In the genomic region with DNA sequence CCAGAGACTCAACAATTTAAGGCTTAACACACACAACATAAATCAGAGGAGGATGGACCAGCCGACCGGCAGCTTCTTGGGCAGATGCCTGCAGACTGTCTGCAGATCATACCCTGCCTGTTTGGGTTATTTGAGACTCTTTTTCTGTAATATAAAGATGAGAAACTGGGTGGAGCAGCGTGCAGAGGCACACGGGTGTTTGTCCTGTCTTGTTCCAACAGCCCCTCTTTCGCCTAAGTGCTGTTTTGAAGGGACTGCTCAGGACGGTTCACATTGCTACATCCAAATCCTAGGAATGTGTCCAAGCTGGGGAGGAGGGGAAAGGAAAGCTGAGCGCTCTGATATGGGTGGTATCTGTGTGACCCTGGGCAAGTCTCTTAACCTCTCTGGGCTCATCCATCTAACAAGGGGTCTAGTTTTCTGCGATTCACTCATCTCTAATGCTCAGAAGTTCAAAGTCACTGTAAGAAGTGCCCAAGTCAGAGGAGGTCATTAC, we compare ENCODE assay signal across 1 cellular context.
TF ChIP-seq lines count a peak whose summit lies in the region.

No MANE protein-coding gene starts in this region.

TF ChIP-seq in HEK293, 187 proteins besides CTCF, POLR2A, EP300 and RAD21 (continued from another document):
- TF ChIP-seq, protein P1, sequence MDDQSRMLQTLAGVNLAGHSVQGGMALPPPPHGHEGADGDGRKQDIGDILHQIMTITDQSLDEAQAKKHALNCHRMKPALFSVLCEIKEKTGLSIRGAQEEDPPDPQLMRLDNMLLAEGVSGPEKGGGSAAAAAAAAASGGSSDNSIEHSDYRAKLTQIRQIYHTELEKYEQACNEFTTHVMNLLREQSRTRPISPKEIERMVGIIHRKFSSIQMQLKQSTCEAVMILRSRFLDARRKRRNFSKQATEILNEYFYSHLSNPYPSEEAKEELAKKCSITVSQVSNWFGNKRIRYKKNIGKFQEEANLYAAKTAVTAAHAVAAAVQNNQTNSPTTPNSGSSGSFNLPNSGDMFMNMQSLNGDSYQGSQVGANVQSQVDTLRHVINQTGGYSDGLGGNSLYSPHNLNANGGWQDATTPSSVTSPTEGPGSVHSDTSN (CRISPR knock-in tag; IDR thresholded peaks at IDR 0.05): no peak
- TF ChIP-seq ZNF239 (tag by site-specific recombination; IDR thresholded peaks at IDR 0.05): peak; percentile 93
- TF ChIP-seq ZNF132 (tag by site-specific recombination; IDR thresholded peaks at IDR 0.05; ENCODE audit: borderline replicate concordance): no peak
- no peak for TF ChIP-seq ZNF366 (tag by site-specific recombination; conservative IDR thresholded peaks at IDR 0.05)
TF ChIP-seq in HEK293: peak in this region for 2.
